8 cellular contexts compared by ENCODE assay signal in the genomic region with DNA sequence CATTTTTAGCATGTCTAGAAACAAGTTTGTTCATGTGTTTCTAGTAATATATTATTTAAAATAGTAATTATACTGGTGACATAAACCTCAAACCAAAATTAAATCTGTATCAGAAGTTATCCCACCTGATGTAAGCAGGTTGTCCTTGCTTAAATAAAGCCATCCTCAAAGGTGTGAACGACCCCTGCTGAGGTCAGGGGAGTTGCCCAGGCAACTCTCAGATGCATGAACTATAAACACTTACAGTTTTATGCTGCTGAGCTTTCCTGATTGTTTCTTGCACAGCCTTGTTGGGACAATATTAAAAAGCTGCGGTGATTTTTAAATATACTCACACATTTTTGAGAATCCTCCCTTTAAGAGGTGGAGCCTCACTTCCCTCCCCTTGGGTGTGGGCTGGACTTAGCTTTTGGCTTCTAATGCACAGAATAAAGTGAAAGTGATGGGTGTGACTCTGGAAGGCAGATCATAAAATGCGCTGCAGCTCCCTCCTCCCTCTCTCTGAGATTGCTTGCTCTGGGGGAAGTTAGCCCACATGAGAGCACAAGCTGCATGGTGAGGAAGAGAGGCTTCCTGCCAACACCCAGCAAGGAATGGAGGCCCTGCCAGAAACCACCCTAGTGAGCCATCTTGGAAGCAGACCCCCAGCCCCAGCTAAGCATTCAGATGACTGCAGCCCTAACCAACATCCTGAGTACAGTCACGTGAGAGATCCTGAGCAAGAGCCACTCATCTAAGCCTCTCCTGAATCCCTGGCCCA.
DNase-seq lines count a peak whose midpoint lies in the region; ATAC-seq, FAIRE-seq and TF ChIP-seq lines count a peak whose summit lies in the region.

No MANE protein-coding gene starts in this region.

- H3K4me1 Mint-ChIP-seq in natural killer cell: peaks cover 0 to 5% of the 10 kb centered on the region in 2 donors
- peaks cover 0 to 4% of the 10 kb centered on the region in 2 donors for H3K4me1 Mint-ChIP-seq in natural killer cell treated with Interleukin-12 subunit alpha and Interleukin-12 subunit beta and Interleukin-15 and Interleukin-18, amount 100 ng/mL, for 72 hours (ENCODE audit: low read depth in 2 of 2)
- H3K4me1 Mint-ChIP-seq in stimulated activated naive CD8-positive, alpha-beta T cell treated with anti-CD3 and anti-CD28 coated beads, Interleukin-15, Interleukin-2, amounts not matched to agents 100 ng/mL and 50 ng/mL, for 24 hours (ENCODE audit: low read depth): peaks cover 7% of the 10 kb centered on the region

- dilution Hi-C loops in keratinocyte (cut with MboI; ENCODE audit: extremely low pct_ligation_motif_present, low sequenced_read_pairs): no loop called here

- intact Hi-C loops in natural killer cell (cut with micrococcal nuclease): no loop called here
- intact Hi-C loops in Panc1 (cut with micrococcal nuclease; ENCODE audit: unreplicated experiment): no loop called here
- intact Hi-C loops in adrenal gland (cut with DNase I): loop anchor here in 1 of 2 donors (10.0 kb wide), 1 partner anchor 88 kb away; no protein-coding TSS in a partner anchor

- BruUV-seq in Panc1 (replicated peaks; lab: Mats Ljungman, UMichigan): no TSS peak

- TF ChIP-seq POLR2A in adrenal gland (IDR thresholded peaks at IDR 0.05): peak in 1 of 2 donors; percentile 57

- peaks cover 27% of the 10 kb centered on the region for H3K4me1 ChIP-seq in Panc1 (ENCODE audit: control insufficient read depth, insufficient read depth, low read length)
- H3K4me1 ChIP-seq in adrenal gland (replicated peaks in 1 of 2): peaks cover 17 to 29% of the 10 kb centered on the region in 2 donors
- H3K4me1 ChIP-seq in keratinocyte (ENCODE audit: control insufficient read depth, extremely low read depth, insufficient read depth, low read length): peaks cover 32% of the 10 kb centered on the region

- H3K27me3 Mint-ChIP-seq in natural killer cell (ENCODE audit: low read depth in 2 of 2): no peaks in the 10 kb centered on the region
- peaks cover 0 to 2% of the 10 kb centered on the region in 2 donors for H3K27me3 Mint-ChIP-seq in natural killer cell treated with Interleukin-12 subunit alpha and Interleukin-12 subunit beta and Interleukin-15 and Interleukin-18, amount 100 ng/mL, for 72 hours
- H3K27me3 Mint-ChIP-seq in stimulated activated naive CD8-positive, alpha-beta T cell treated with anti-CD3 and anti-CD28 coated beads, Interleukin-15, Interleukin-2, amounts not matched to agents 100 ng/mL and 50 ng/mL, for 24 hours: no peaks in the 10 kb centered on the region

- peak; percentile 90 for FAIRE-seq in keratinocyte (lab: Jason Lieb, UNC)

- H3K9me3 ChIP-seq in Panc1 (ENCODE audit: control insufficient read depth, insufficient read depth, low read depth, low read length) (no peaks in the 10 kb centered on the region), adrenal gland (replicated peaks in 1 of 3) (no peaks in the 10 kb centered on the region), keratinocyte (ENCODE audit: control insufficient read depth, low read depth, low read length) (no peaks in the 10 kb centered on the region)

- H3K36me3 ChIP-seq in Panc1 (ENCODE audit: control insufficient read depth, insufficient read depth, low read length) (no peaks in the 10 kb centered on the region), adrenal gland (replicated peaks in 1 of 2) (no peaks in the 10 kb centered on the region), keratinocyte (ENCODE audit: control insufficient read depth in 2 of 2, extremely low read depth in 1 of 2, insufficient read depth in 2 of 2, low read length in 2 of 2) (no peaks in the 10 kb centered on the region)

- DNase-seq in natural killer cell (no peak), Panc1 (ENCODE audit: low read depth, low spot score) (no peak), adrenal gland (peak; percentile 41 to 77 (median 69)), keratinocyte (ENCODE audit: low read depth, low spot score) (peak; percentile 75), NK-92 (lab: John Stamatoyannopoulos, UW; ENCODE audit: unreplicated experiment) (no peak)
- no peak for DNase-seq in natural killer cell treated with Interleukin-12 subunit alpha and Interleukin-12 subunit beta and Interleukin-15 and Interleukin-18, amount 100 ng/mL, for 72 hours (ENCODE audit: low spot score)

- WGBS in adrenal gland, 4 donors: 23 to 37% (median 32%) methylated on average over 3 to 4 of the region's 4 CpGs

- no peaks in the 10 kb centered on the region for H3K9me1 ChIP-seq in keratinocyte (ENCODE audit: control insufficient read depth, extremely low read depth, insufficient read depth, low read length)

- no peak overlapping the region for H3K27ac Mint-ChIP-seq in natural killer cell
- no peak overlapping the region for H3K27ac Mint-ChIP-seq in natural killer cell treated with Interleukin-12 subunit alpha and Interleukin-12 subunit beta and Interleukin-15 and Interleukin-18, amount 100 ng/mL, for 72 hours
- H3K27ac Mint-ChIP-seq in stimulated activated naive CD8-positive, alpha-beta T cell treated with anti-CD3 and anti-CD28 coated beads, Interleukin-15, Interleukin-2, amounts not matched to agents 100 ng/mL and 50 ng/mL, for 24 hours: peak overlapping the region; percentile 45

- no peaks in the 10 kb centered on the region for H3K79me2 ChIP-seq in keratinocyte (ENCODE audit: control insufficient read depth, insufficient read depth, low read length)

- peak overlapping the region; percentile 87 for H3K4me2 ChIP-seq in keratinocyte (ENCODE audit: control insufficient read depth, extremely low read depth, insufficient read depth, low read depth, low read length)

- POLR2A ChIA-PET in Panc1 (lab: Charles Lee): interaction anchor here (0.6 to 1.0 kb wide), 3 partner anchors 9 to 122 kb away, joined by 3 to 4 read pairs (median 3); no protein-coding TSS in a partner anchor

- TF ChIP-seq CTCF in natural killer cell (IDR thresholded peaks at IDR 0.05): no peak
- no peak for TF ChIP-seq CTCF in Panc1 (IDR thresholded peaks at IDR 0.05)
- TF ChIP-seq CTCF in adrenal gland (IDR thresholded peaks at IDR 0.05): no peak
- TF ChIP-seq CTCF in keratinocyte (optimal IDR thresholded peaks at IDR 0.05 in 1 of 3, IDR thresholded peaks at IDR 0.05 in 1 of 3, conservative IDR thresholded peaks at IDR 0.05 in 1 of 3; ENCODE audit: extremely low read depth in 1 of 3, insufficient read depth in 2 of 3, low read length in 3 of 3): no peak

- CTCF ChIA-PET in Panc1 (lab: Charles Lee): no interaction called here

- no peaks in the 10 kb centered on the region for H3K9me3 Mint-ChIP-seq in natural killer cell
- no peaks in the 10 kb centered on the region for H3K9me3 Mint-ChIP-seq in natural killer cell treated with Interleukin-12 subunit alpha and Interleukin-12 subunit beta and Interleukin-15 and Interleukin-18, amount 100 ng/mL, for 72 hours
- H3K9me3 Mint-ChIP-seq in stimulated activated naive CD8-positive, alpha-beta T cell treated with anti-CD3 and anti-CD28 coated beads, Interleukin-15, Interleukin-2, amounts not matched to agents 100 ng/mL and 50 ng/mL, for 24 hours: no peaks in the 10 kb centered on the region

- in situ Hi-C loops in Panc1 (cut with HindIII; ENCODE audit: low pct_unique_long_range_greater_than_20kb, low sequenced_read_pairs): no loop called here

- peak overlapping the region; percentile 95 for H2AFZ ChIP-seq in keratinocyte (ENCODE audit: control insufficient read depth, low read length)

- H3K36me3 Mint-ChIP-seq in natural killer cell: no peaks in the 10 kb centered on the region
- H3K36me3 Mint-ChIP-seq in natural killer cell treated with Interleukin-12 subunit alpha and Interleukin-12 subunit beta and Interleukin-15 and Interleukin-18, amount 100 ng/mL, for 72 hours: no peaks in the 10 kb centered on the region
- no peaks in the 10 kb centered on the region for H3K36me3 Mint-ChIP-seq in stimulated activated naive CD8-positive, alpha-beta T cell treated with anti-CD3 and anti-CD28 coated beads, Interleukin-15, Interleukin-2, amounts not matched to agents 100 ng/mL and 50 ng/mL, for 24 hours (ENCODE audit: low read depth)

- H4K20me1 ChIP-seq in keratinocyte (ENCODE audit: control insufficient read depth, extremely low read depth, insufficient read depth, low read length): no peaks in the 10 kb centered on the region

- H3K27ac ChIP-seq in Panc1 (ENCODE audit: low read length) (peak overlapping the region; percentile 88), adrenal gland (peak overlapping the region in 2 of 5 donors; percentile 60 to 72), keratinocyte (ENCODE audit: control insufficient read depth, insufficient read depth, low read length) (peak overlapping the region; percentile 65)

- no peaks in the 10 kb centered on the region for H3K27me3 ChIP-seq in Panc1 (ENCODE audit: control insufficient read depth, insufficient read depth, low read length)
- H3K27me3 ChIP-seq in adrenal gland: no peaks in the 10 kb centered on the region
- no peaks in the 10 kb centered on the region for H3K27me3 ChIP-seq in keratinocyte (ENCODE audit: control insufficient read depth, extremely low read depth, insufficient read depth, low read length)

- ATAC-seq in natural killer cell (peak in 2 of 3 donors; percentile 43 to 62), HG03159 (IDR thresholded peaks at IDR 0.05; ENCODE audit: unreplicated experiment) (peak; percentile 56), Panc1 (peak; percentile 86)
- ATAC-seq in natural killer cell treated with Interleukin-12 subunit alpha and Interleukin-12 subunit beta and Interleukin-15 and Interleukin-18, amount 100 ng/mL, for 72 hours: no peak

- peak overlapping the region; percentile 46 for H3K9ac ChIP-seq in keratinocyte (ENCODE audit: control insufficient read depth, extremely low read depth, insufficient read depth, low read length)

- H3K4me3 ChIP-seq in Panc1 (ENCODE audit: low read depth in 2 of 2, low read length in 2 of 2) (peak overlapping the region in 1 of 2 experiments; percentile 18; a peak in 2 of 4 replicates), adrenal gland (peak overlapping the region in 2 of 4 donors; percentile 13 to 33), keratinocyte (ENCODE audit: control insufficient read depth in 2 of 3, extremely low read depth in 1 of 3, insufficient read depth in 2 of 3, low read depth in 1 of 3, low read length in 3 of 3) (peak overlapping the region in 2 of 3 experiments; percentile 43 to 57)

- H3K4me3 Mint-ChIP-seq in natural killer cell: no peak overlapping the region
- no peak overlapping the region for H3K4me3 Mint-ChIP-seq in natural killer cell treated with Interleukin-12 subunit alpha and Interleukin-12 subunit beta and Interleukin-15 and Interleukin-18, amount 100 ng/mL, for 72 hours
- peak overlapping the region; percentile 49 for H3K4me3 Mint-ChIP-seq in stimulated activated naive CD8-positive, alpha-beta T cell treated with anti-CD3 and anti-CD28 coated beads, Interleukin-15, Interleukin-2, amounts not matched to agents 100 ng/mL and 50 ng/mL, for 24 hours

Comparison
In these comparisons a context has a peak if more than half of its experiments do, and no peak if none do; other contexts are left out.
1. ATAC-seq: peak in natural killer cell (2 of 3), HG03159 (single experiment) and Panc1 (single experiment); none in natural killer cell treated with Interleukin-12 subunit alpha and Interleukin-12 subunit beta and Interleukin-15 and Interleukin-18, amount 100 ng/mL, for 72 hours (0 of 2).
2. DNase-seq: peak in adrenal gland (7 of 7) and keratinocyte (single experiment); none in natural killer cell (single experiment), natural killer cell treated with Interleukin-12 subunit alpha and Interleukin-12 subunit beta and Interleukin-15 and Interleukin-18, amount 100 ng/mL, for 72 hours (single experiment), Panc1 (single experiment) and NK-92 (single experiment).